Comparison of ENCODE assay signal across 14 cellular contexts in genomic region chr7:41047789-41048191, GRCh38.
DNase-seq lines count a peak whose midpoint lies in the region; ATAC-seq, FAIRE-seq and TF ChIP-seq lines count a peak whose summit lies in the region.
"Had no signal": no experiment of that assay in that cellular context is flagged by ENCODE, and none has a peak within 500 bp of the region (broad histone marks: within the 10 kb centered on the region; RNA-seq: fewer than 3 reads in every experiment).

No MANE protein-coding gene starts in this region.

- H3K36me3 Mint-ChIP-seq in astrocyte (ENCODE audit: low read depth, unreplicated experiment) = peaks cover 2% of the 10 kb centered on the region
- H3K36me3 Mint-ChIP-seq: activated CD4-positive, alpha-beta memory T cell treated with anti-CD3 and anti-CD28 coated beads for 36 hours; naive thymus-derived CD4-positive, alpha-beta T cell had no signal

- no peaks in the 10 kb centered on the region for H3K27me3 Mint-ChIP-seq in astrocyte (ENCODE audit: low read depth, unreplicated experiment)
- H3K27me3 Mint-ChIP-seq: activated CD4-positive, alpha-beta memory T cell treated with anti-CD3 and anti-CD28 coated beads for 36 hours; naive thymus-derived CD4-positive, alpha-beta T cell had no signal

- intact Hi-C loops in left cardiac atrium (cut with DNase I) = no loop called here

- in situ Hi-C loops in ACHN (cut with HindIII; ENCODE audit: low pct_ligation_motif_present, low pct_unique_long_range_greater_than_20kb, low sequenced_read_pairs) = no loop called here

- H3K9me3 ChIP-seq in astrocyte (ENCODE audit: insufficient read depth, low read depth, low read length) (peaks cover 7% of the 10 kb centered on the region), skeletal muscle tissue (ENCODE audit: control insufficient read depth in 3 of 3, low read length in 3 of 3) (no peaks in the 10 kb centered on the region)

- H3K79me2 ChIP-seq in astrocyte (ENCODE audit: insufficient read depth, low read length) = no peaks in the 10 kb centered on the region

- H3K36me3 ChIP-seq in astrocyte (ENCODE audit: insufficient read depth, low read length) = no peaks in the 10 kb centered on the region
- H3K36me3 ChIP-seq in skeletal muscle tissue (ENCODE audit: control insufficient read depth in 3 of 3, insufficient read depth in 3 of 3, low read length in 3 of 3) = no peaks in the 10 kb centered on the region

- H2AFZ ChIP-seq in astrocyte (ENCODE audit: low read depth, low read length) = peak overlapping the region; percentile 44

- FAIRE-seq in astrocyte (lab: Jason Lieb, UNC) = no peak
- FAIRE-seq: GM12892 had no signal

- H3K4me1 Mint-ChIP-seq in astrocyte (ENCODE audit: low read depth, unreplicated experiment) = peaks cover 33% of the 10 kb centered on the region
- H3K4me1 Mint-ChIP-seq: naive thymus-derived CD4-positive, alpha-beta T cell had no signal

- H3K4me3 ChIP-seq in HFF-Myc (replicated peaks; ENCODE audit: low read depth, low read length) (no peak overlapping the region), astrocyte (ENCODE audit: insufficient read depth, low read depth, low read length) (no peak overlapping the region), skeletal muscle tissue (ENCODE audit: low read length in 3 of 3) (no peak overlapping the region)

- no peak overlapping the region for H3K4me3 Mint-ChIP-seq in astrocyte (ENCODE audit: unreplicated experiment)
- H3K4me3 Mint-ChIP-seq: activated CD4-positive, alpha-beta memory T cell treated with anti-CD3 and anti-CD28 coated beads for 36 hours; naive thymus-derived CD4-positive, alpha-beta T cell had no signal

- DNase-seq in HFF-Myc (ENCODE audit: extremely low read depth, low read depth) (peak; percentile 56), astrocyte (ENCODE audit: low read depth) (peak; percentile 48), left cardiac atrium (peak; percentile 53), ACHN (no peak), NCI-H446 treated with DMSO at 0.1 percent for 48 hours (lab: John Stamatoyannopoulos, UW) (no peak)
- DNase-seq: activated CD4-positive, alpha-beta memory T cell treated with anti-CD3 and anti-CD28 coated beads for 36 hours; activated gamma-delta T cell; KBM-7; naive thymus-derived CD4-positive, alpha-beta T cell; NCI-H1694 treated with DMSO at 0.1 percent for 48 hours; T-helper 9 cell had no signal

- peak overlapping the region; percentile 10 for H3K4me2 ChIP-seq in astrocyte (ENCODE audit: low read length)

- H3K9me3 Mint-ChIP-seq in astrocyte (ENCODE audit: unreplicated experiment) = peaks cover 8% of the 10 kb centered on the region

- H3K9ac ChIP-seq in astrocyte (ENCODE audit: low read length) (peak overlapping the region; percentile 13), skeletal muscle tissue (ENCODE audit: low read depth in 1 of 3, low read length in 3 of 3) (no peak overlapping the region)

- TF ChIP-seq CTCF in HFF-Myc (IDR thresholded peaks at IDR 0.05; ENCODE audit: low read depth, low read length, missing control alignments) = no peak
- no peak for TF ChIP-seq CTCF in astrocyte (IDR thresholded peaks at IDR 0.05; ENCODE audit: insufficient read depth, low read depth, low read length)

- H3K27me3 ChIP-seq in astrocyte (ENCODE audit: insufficient read depth, low read length) (no peaks in the 10 kb centered on the region), skeletal muscle tissue (ENCODE audit: control insufficient read depth in 3 of 3, insufficient read depth in 3 of 3, low read length in 3 of 3) (no peaks in the 10 kb centered on the region)

- H3K27ac Mint-ChIP-seq in astrocyte (ENCODE audit: unreplicated experiment) = peak overlapping the region; percentile 16
- H3K27ac Mint-ChIP-seq: activated CD4-positive, alpha-beta memory T cell treated with anti-CD3 and anti-CD28 coated beads for 36 hours; naive thymus-derived CD4-positive, alpha-beta T cell had no signal

- H3K27ac ChIP-seq in astrocyte (ENCODE audit: low read depth, low read length) (peak overlapping the region; percentile 44), skeletal muscle tissue (ENCODE audit: low read depth, low read length) (peak overlapping the region; percentile 31)

- H3K4me1 ChIP-seq in astrocyte (ENCODE audit: insufficient read depth, low read length) = peaks cover 26% of the 10 kb centered on the region
- peaks cover 0 to 9% (median 4%) of the 10 kb centered on the region in 3 donors for H3K4me1 ChIP-seq in skeletal muscle tissue (ENCODE audit: control insufficient read depth in 3 of 3, insufficient read depth in 3 of 3, low read length in 3 of 3)

- H4K20me1 ChIP-seq in astrocyte (ENCODE audit: insufficient read depth, low read length) = no peaks in the 10 kb centered on the region

- peak; percentile 67 to 89 for ATAC-seq in left cardiac atrium
- ATAC-seq in HG02981 (IDR thresholded peaks at IDR 0.05; ENCODE audit: unreplicated experiment) = no peak
- ATAC-seq: naive thymus-derived CD4-positive, alpha-beta T cell had no signal

Comparison
In these comparisons a context has a peak if more than half of its experiments do, and no peak if none do; other contexts are left out.
1. DNase-seq: peak in HFF-Myc (single experiment), astrocyte (single experiment) and left cardiac atrium (single experiment); none in ACHN (single experiment) and NCI-H446 treated with DMSO at 0.1 percent for 48 hours (single experiment).